Comparison of ENCODE assay signal across 3 cellular contexts in genomic region chr15:65953622-65954021, GRCh38.
TF ChIP-seq lines count a peak whose summit lies in the region.

No MANE protein-coding gene starts in this region.

TF ChIP-seq in HepG2, 621 proteins besides CTCF, POLR2A, EP300 and RAD21:
- TF ChIP-seq ATAD3A (CRISPR knock-in tag; IDR thresholded peaks at IDR 0.05) (no peak), RAD51 (IDR thresholded peaks at IDR 0.05; ENCODE audit: borderline replicate concordance) (peak; percentile 16; the same call in 1 of the 2 replicates), MNT (IDR thresholded peaks at IDR 0.05) (peak; percentile 62)

TF ChIP-seq in H1, 55 proteins besides CTCF, POLR2A, EP300 and RAD21 (continues in another document):
- TF ChIP-seq SP2 (IDR thresholded peaks at IDR 0.05; ENCODE audit: low read length) = no peak
- no peak for TF ChIP-seq BRCA1 (IDR thresholded peaks at IDR 0.05; ENCODE audit: low read depth, low read length)
- no peak for TF ChIP-seq RNF2 (IDR thresholded peaks at IDR 0.05; ENCODE audit: borderline replicate concordance, low read depth, low read length, missing control alignments, poor library complexity, severe bottlenecking)
- no peak for TF ChIP-seq TCF12 (IDR thresholded peaks at IDR 0.05; ENCODE audit: low read depth, low read length)
- TF ChIP-seq RXRA (IDR thresholded peaks at IDR 0.05; ENCODE audit: insufficient read depth, low read depth, low read length) = no peak
- TF ChIP-seq CHD2 (IDR thresholded peaks at IDR 0.05; ENCODE audit: low read length) = no peak
- no peak for TF ChIP-seq ATF2 (IDR thresholded peaks at IDR 0.05; ENCODE audit: low read length)
- no peak for TF ChIP-seq RBBP5 (IDR thresholded peaks at IDR 0.05; ENCODE audit: borderline replicate concordance, low read depth, low read length)
- no peak for TF ChIP-seq PHF8 (conservative IDR thresholded peaks at IDR 0.05; ENCODE audit: low read depth, low read length)
- TF ChIP-seq USF2 (IDR thresholded peaks at IDR 0.05; ENCODE audit: low read length) = no peak
- no peak for TF ChIP-seq CHD7 (IDR thresholded peaks at IDR 0.05; ENCODE audit: insufficient replicate concordance, low read length)
- no peak for TF ChIP-seq POU5F1 (IDR thresholded peaks at IDR 0.05; ENCODE audit: low read depth, low read length)

TF ChIP-seq in GM12891, 5 proteins besides CTCF, POLR2A, EP300 and RAD21:
- TF ChIP-seq SPI1 (IDR thresholded peaks at IDR 0.05; ENCODE audit: low read depth, low read length) (no peak), TAF1 (IDR thresholded peaks at IDR 0.05; ENCODE audit: low read depth, low read length) (no peak), POU2F2 (IDR thresholded peaks at IDR 0.05; ENCODE audit: low read depth, low read length) (no peak), POLR2AphosphoS5 (IDR thresholded peaks at IDR 0.05; ENCODE audit: low read depth, low read length) (no peak), PAX5 (IDR thresholded peaks at IDR 0.05; ENCODE audit: insufficient read depth, low read length, severe bottlenecking) (no peak)
